Comparison of ENCODE assay signal across 8 cellular contexts in the genomic region with DNA sequence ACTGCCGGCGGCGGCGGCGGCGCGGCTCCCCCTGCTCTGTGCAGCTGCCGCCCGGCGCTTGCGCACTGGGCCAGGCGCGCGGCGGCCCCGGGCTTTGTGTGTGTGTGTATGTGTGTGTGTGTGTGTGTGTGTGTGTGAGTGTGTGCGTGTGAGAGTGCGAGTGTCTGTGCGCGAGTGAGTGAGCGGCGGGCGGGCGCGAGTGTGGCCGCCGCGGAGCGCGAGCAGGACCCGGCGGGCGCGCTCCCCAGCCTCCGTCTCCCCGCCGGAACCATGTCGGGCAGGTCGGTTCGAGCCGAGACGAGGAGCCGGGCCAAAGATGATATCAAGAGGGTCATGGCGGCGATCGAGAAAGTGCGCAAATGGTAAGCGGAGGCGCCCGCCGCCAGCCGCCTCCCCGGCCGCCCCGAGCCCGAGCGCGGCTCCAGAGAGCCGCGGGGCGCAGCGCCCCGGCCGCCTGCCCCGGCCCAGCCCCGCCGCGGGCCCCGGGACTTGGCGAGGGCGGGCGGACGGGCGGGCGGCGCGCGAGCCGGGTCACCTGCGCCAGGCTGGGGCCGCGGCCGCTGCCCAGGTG. TPM values are rescaled to one million over a fixed set of nuclear protein-coding genes. Genes with fewer than 3 reads are reported as not detected.
DNase-seq lines count a peak whose midpoint lies in the region; ATAC-seq, FAIRE-seq and TF ChIP-seq lines count a peak whose summit lies in the region.

A gene (plus strand): TSS at position 63 of the 571 bp plus-strand sequence. CDS start 208 bp downstream, at position 271.

- DNase-seq in GM12892 (ENCODE audit: insufficient read length) (no peak), NAMALWA (ENCODE audit: low spot score) (peak; percentile 71), T-helper 9 cell (peak; percentile 13), T47D (ENCODE audit: low read depth in 1 of 2, low spot score in 1 of 2) (peak; percentile 79 to 88), gastrocnemius medialis (peak; percentile 40 to 79)

- peak within 1 kb of the TSS; percentile 90 to 96 (median 92) for H3K27ac ChIP-seq in gastrocnemius medialis

- H3K27me3 ChIP-seq in gastrocnemius medialis, result no peaks in the 10 kb centered on the region

- H3K4me3 ChIP-seq in iPS-18c (ENCODE audit: insufficient read depth, low read depth, low read length) (peak within 1 kb of the TSS; percentile 79), gastrocnemius medialis (peak within 1 kb of the TSS; percentile 68 to 83 (median 79))

- peaks cover 16 to 35% of the 10 kb centered on the region in 2 donors for H3K4me1 ChIP-seq in gastrocnemius medialis

- intact Hi-C loops in gastrocnemius medialis (cut with DNase I; ENCODE audit: low total_unique reads), result loop anchor here (5.0 kb wide), 2 partner anchors 105 to 225 kb away; a partner anchor contains a TSS

- no peaks in the 10 kb centered on the region for H3K9me3 ChIP-seq in iPS-18c (ENCODE audit: control insufficient read depth, insufficient read depth, low read length)
- H3K9me3 ChIP-seq in gastrocnemius medialis, result no peaks in the 10 kb centered on the region

- TF ChIP-seq CTCF in gastrocnemius medialis (IDR thresholded peaks at IDR 0.05 in 4 of 5, conservative IDR thresholded peaks at IDR 0.05 in 1 of 5), result peak in 1 of 5 experiments; percentile 18

- peak; percentile 59 to 61 for ATAC-seq in gastrocnemius medialis
- no peak for ATAC-seq in HG03108 (IDR thresholded peaks at IDR 0.05; ENCODE audit: unreplicated experiment)
- ATAC-seq in GM21367 (IDR thresholded peaks at IDR 0.05; ENCODE audit: unreplicated experiment), result no peak

- peak; percentile 91 for FAIRE-seq in GM12892 (lab: Jason Lieb, UNC)

- no peaks in the 10 kb centered on the region for H3K36me3 ChIP-seq in gastrocnemius medialis

- TF ChIP-seq POLR2A in GM12892 (IDR thresholded peaks at IDR 0.05; ENCODE audit: low read depth, low read length) (no peak), gastrocnemius medialis (IDR thresholded peaks at IDR 0.05) (peak; percentile 84 to 87)

- in situ Hi-C loops in T47D (cut with HindIII; ENCODE audit: low pct_unique_long_range_greater_than_20kb, low sequenced_read_pairs) (no loop called here), gastrocnemius medialis (cut with MboI; ENCODE audit: low sequenced_read_pairs in 4 of 4) (no loop called here)

RNA-seq across cellular contexts. Expression of the gene that starts here (rescaled TPM):
- 6.7 TPM for polyA plus RNA-seq in GM12892 (2012; ENCODE audit: missing spikeins)
- 10 to 100 TPM in 3 of 4 donors, 1 to 10 TPM in 1; 9.8 to 23.5 (median 13.7) TPM for total RNA-seq in gastrocnemius medialis

Comparison
In these comparisons a context has a peak if more than half of its experiments do, and no peak if none do; other contexts are left out.
1. ATAC-seq: peak in gastrocnemius medialis (2 of 2); none in HG03108 (single experiment) and GM21367 (single experiment).